Comparison of ENCODE assay signal across 27 cellular contexts in the genomic region with DNA sequence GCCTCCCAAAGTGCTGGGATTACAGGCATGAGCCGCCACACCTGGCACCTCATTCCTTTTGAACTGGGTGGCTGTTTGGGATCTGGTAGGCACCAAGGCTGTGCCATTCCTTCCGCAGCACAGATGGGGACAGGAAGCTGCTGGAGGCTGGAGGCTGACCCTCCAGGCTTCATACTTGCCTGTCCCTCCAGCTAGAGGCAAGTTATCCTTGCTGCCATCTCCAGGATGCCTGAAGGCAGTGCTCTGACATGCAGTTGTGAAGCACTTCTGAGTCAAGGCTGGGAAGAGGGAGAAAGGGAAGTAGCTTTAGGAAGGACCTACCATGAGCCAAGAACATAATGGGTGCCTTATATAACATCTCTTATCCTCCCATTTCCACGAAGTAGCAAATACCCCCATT. TPM values are rescaled to one million over a fixed set of nuclear protein-coding genes. Genes with fewer than 3 reads are reported as not detected.
DNase-seq lines count a peak whose midpoint lies in the region; ATAC-seq and TF ChIP-seq lines count a peak whose summit lies in the region.
"Had no signal": no experiment of that assay in that cellular context is flagged by ENCODE, and none has a peak within 500 bp of the region (broad histone marks: within the 10 kb centered on the region; RNA-seq: fewer than 3 reads in every experiment).

No MANE protein-coding gene starts in this region.

- no peak for ATAC-seq in gastroesophageal sphincter
- ATAC-seq: activated T-cell treated with anti-CD3 and anti-CD28 coated beads, Interleukin-2, amount 50 U/mL, for 4 hours; stimulated activated memory B cell treated with anti-CD40 and anti-IgM and Interleukin-4, amounts not matched to agents 10 μg/mL and 1 μg/mL and 100 μg/mL, for 72 hours had no signal

- intact Hi-C loops in posterior vena cava (cut with DNase I): no loop called here

- no peaks in the 10 kb centered on the region for H3K27me3 ChIP-seq in gastroesophageal sphincter
- H3K27me3 ChIP-seq: adrenal gland, brain microvascular endothelial cell, ovary, suprapubic skin had no signal

- POLR2A ChIA-PET in RWPE1 (lab: Yijun Ruan, JAX; ENCODE audit: low non-redundant PET): no interaction called here

- H3K27ac ChIP-seq in RWPE1 (peak overlapping the region; percentile 86), gastroesophageal sphincter (peak overlapping the region in 3 of 4 donors; percentile 24 to 63 (median 37))
- H3K27ac ChIP-seq: adrenal gland, brain microvascular endothelial cell, left ventricle myocardium inferior, ovary, suprapubic skin, WERI-Rb-1 had no signal

- peaks cover 0 to 11% of the 10 kb centered on the region in 2 donors for H3K36me3 ChIP-seq in gastroesophageal sphincter
- H3K36me3 ChIP-seq: left ventricle myocardium inferior, ovary, suprapubic skin, WERI-Rb-1 had no signal

- no peaks in the 10 kb centered on the region for H3K9me3 ChIP-seq in gastroesophageal sphincter
- H3K9me3 ChIP-seq: adrenal gland, left ventricle myocardium inferior, ovary, suprapubic skin had no signal

- DNase-seq in CD1c-positive myeloid dendritic cell (ENCODE audit: extremely low spot score) (peak; percentile 20), RWPE1 (ENCODE audit: low spot score) (no peak), OCI-M1 (lab: John Stamatoyannopoulos, UW) (no peak), posterior vena cava (ENCODE audit: low spot score) (no peak), globus pallidus (ENCODE audit: low spot score) (no peak)
- DNase-seq: activated CD4-positive, alpha-beta T cell treated with anti-CD3 and anti-CD28 coated beads, Interleukin-2, amount 10 ng/mL, durations not matched to agents 24 days and 14 days; activated naive CD4-positive, alpha-beta T cell; activated T-cell treated with anti-CD3 and anti-CD28 coated beads, Interleukin-2, amount 50 U/mL, for 4 hours; adrenal gland; brain microvascular endothelial cell; effector CD4-positive, alpha-beta T cell; GDM1; hypothalamus; left ventricle myocardium inferior; NCI-H1092 treated with DMSO at 0.1 percent for 48 hours; NCI-H2081; NCI-H226; NCI-H748 treated with DMSO at 0.1 percent for 48 hours; ovary; stimulated activated CD4-positive, alpha-beta T cell treated with anti-CD3 and anti-CD28 coated beads, Interleukin-4, amount 100 ng/mL, for 1 hour; WERI-Rb-1 had no signal

- H3K4me1 ChIP-seq in gastroesophageal sphincter: peaks cover 0 to 62% (median 17%) of the 10 kb centered on the region in 3 donors

- CTCF ChIA-PET in RWPE1 (lab: Yijun Ruan, JAX): interaction anchor here (0.7 to 2.0 kb wide), 3 partner anchors 9 to 15 kb away, joined by 3 to 13 read pairs (median 3); partner anchors contain the start of gene MARVELD1

- H3K4me3 ChIP-seq in gastroesophageal sphincter: no peak overlapping the region
- H3K4me3 ChIP-seq: adrenal gland, left ventricle myocardium inferior, ovary, suprapubic skin had no signal

- no peak for TF ChIP-seq EP300 in gastroesophageal sphincter (IDR thresholded peaks at IDR 0.05)

- 95% methylated on average over 2 of the region's 3 CpGs; no CpG with 5 or more reads in 1 of the 2 donors for WGBS in gastroesophageal sphincter (ENCODE audit: low coverage in 1 of 2), 2 donors

- TF ChIP-seq POLR2A in gastroesophageal sphincter (IDR thresholded peaks at IDR 0.05): no peak

- TF ChIP-seq CTCF in RWPE1 (conservative IDR thresholded peaks at IDR 0.05; ENCODE audit: low read depth): no peak
- TF ChIP-seq CTCF in gastroesophageal sphincter (IDR thresholded peaks at IDR 0.05): no peak

RNA-seq across cellular contexts. Expression of gene MARVELD1, which starts 9.4 kb away (rescaled TPM):
- 100 to 1,000 TPM in 1 of 4 donors, 10 to 100 TPM in 3; 33.8 to 126 (median 58.7) TPM for total RNA-seq in gastroesophageal sphincter
- 10 to 100 TPM; 87.5 to 96.8 TPM for total RNA-seq in posterior vena cava

RNA-seq across cellular contexts. Expression of gene ZFYVE27, which starts 13.9 kb away (rescaled TPM):
- total RNA-seq in gastroesophageal sphincter: 10 to 100 TPM in 3 of 4 donors, 1 to 10 TPM in 1; 6.7 to 24.2 (median 19.2) TPM
- total RNA-seq in posterior vena cava: 10 to 100 TPM; 15.8 to 16.0 TPM

RNA-seq across cellular contexts. Expression of gene AVPI1, which starts 35.9 kb away (rescaled TPM):
- 100 to 1,000 TPM in 1 of 4 donors, 10 to 100 TPM in 3; 34.2 to 136 (median 45.4) TPM for total RNA-seq in gastroesophageal sphincter
- total RNA-seq in posterior vena cava: 10 to 100 TPM; 15.0 to 17.6 TPM

RNA-seq across cellular contexts. Expression of gene SFRP5, which starts 48.8 kb away (rescaled TPM):
- total RNA-seq in gastroesophageal sphincter (10 to 100 TPM; 11.9 to 34.4 (median 18.2) TPM), posterior vena cava (under 1 TPM; 0.38 to 0.56 TPM)
- total RNA-seq: activated CD4-positive, alpha-beta T cell treated with anti-CD3 and anti-CD28 coated beads, Interleukin-2, amount 10 ng/mL, durations not matched to agents 24 days and 14 days; H4; natural killer cell treated with Interleukin-12 subunit alpha and Interleukin-12 subunit beta and Interleukin-15 and Interleukin-18, amount 100 ng/mL, for 72 hours; T-helper 2 cell treated with Interferon-gamma antibody and Interleukin-4, amounts not matched to agents 100 ng/mL and 5 ng/mL, for 36 hours had no signal
